In the genomic region with DNA sequence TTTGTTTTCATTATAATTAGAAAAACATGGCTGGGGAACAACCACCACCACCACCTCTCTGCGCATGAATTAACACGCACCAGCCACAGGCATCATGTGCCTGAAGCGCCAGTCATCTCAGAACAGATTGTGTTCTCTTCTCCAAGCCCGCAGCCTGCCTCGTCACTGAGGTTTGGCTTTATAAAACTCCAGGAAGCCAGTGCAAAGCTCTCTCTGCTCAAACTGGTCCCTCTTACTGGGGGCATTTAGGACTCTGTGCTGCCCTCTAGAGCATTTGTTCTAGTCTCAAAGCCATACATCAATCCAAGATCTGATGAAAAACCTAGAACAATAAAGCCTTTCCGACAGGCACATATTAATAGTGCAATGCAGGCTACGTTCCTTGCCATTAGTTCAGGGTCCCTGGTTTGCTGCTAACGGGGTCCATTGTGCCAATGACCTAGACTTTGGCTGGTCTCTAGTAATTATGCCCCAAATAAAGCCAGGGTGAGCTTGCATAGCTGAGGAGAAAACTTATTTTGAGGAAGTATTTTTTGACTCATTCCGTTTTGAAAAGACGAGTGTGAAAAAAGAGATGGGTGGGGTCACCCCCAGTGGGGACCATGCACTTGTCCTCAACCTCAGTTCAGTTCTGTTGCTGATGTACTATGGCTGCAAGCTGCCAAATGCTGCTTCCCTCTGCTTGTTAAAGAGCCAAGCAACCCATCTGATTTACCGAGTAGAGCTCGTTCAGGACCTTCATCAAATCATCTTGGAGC, we compare ENCODE assay signal across 8 cellular contexts.
DNase-seq lines count a peak whose midpoint lies in the region; ATAC-seq and TF ChIP-seq lines count a peak whose summit lies in the region.
"Not testable (repeated sequence)": the region's sequence is repeated elsewhere in the genome, so short reads cannot be mapped to it uniquely, and the experiment has no call there.

No MANE protein-coding gene starts in this region.

- H3K9me3 ChIP-seq in left lung = not testable (repeated sequence)

- not testable (repeated sequence) for H3K4me3 ChIP-seq in left lung

- H3K27ac Mint-ChIP-seq in activated CD8-positive, alpha-beta memory T cell treated with anti-CD3 and anti-CD28 coated beads, Interleukin-2, amount 10 ng/mL, durations not matched to agents 7 days and 5 days; central memory CD8-positive, alpha-beta T cell (ENCODE audit: low read depth); stimulated activated effector memory CD8-positive, alpha-beta T cell treated with anti-CD3 and anti-CD28 coated beads, Interleukin-12 subunit alpha, Interleukin-12 subunit beta, amount 100 ng/mL, for 72 hours: not testable (repeated sequence)

- CTCF ChIA-PET in activated CD8-positive, alpha-beta memory T cell treated with anti-CD3 and anti-CD28 coated beads, Interleukin-2, amount 10 ng/mL, durations not matched to agents 7 days and 5 days (lab: Charles Lee) = not testable (repeated sequence)

- H3K4me1 Mint-ChIP-seq in activated CD8-positive, alpha-beta memory T cell treated with anti-CD3 and anti-CD28 coated beads, Interleukin-2, amount 10 ng/mL, durations not matched to agents 7 days and 5 days; central memory CD8-positive, alpha-beta T cell; stimulated activated effector memory CD8-positive, alpha-beta T cell treated with anti-CD3 and anti-CD28 coated beads, Interleukin-12 subunit alpha, Interleukin-12 subunit beta, amount 100 ng/mL, for 72 hours: not testable (repeated sequence)

- H3K27ac ChIP-seq in left lung = not testable (repeated sequence)

- not testable (repeated sequence) for H3K36me3 Mint-ChIP-seq in activated CD8-positive, alpha-beta memory T cell treated with anti-CD3 and anti-CD28 coated beads, Interleukin-2, amount 10 ng/mL, durations not matched to agents 7 days and 5 days; central memory CD8-positive, alpha-beta T cell (ENCODE audit: insufficient read depth); stimulated activated effector memory CD8-positive, alpha-beta T cell treated with anti-CD3 and anti-CD28 coated beads, Interleukin-12 subunit alpha, Interleukin-12 subunit beta, amount 100 ng/mL, for 72 hours

- not testable (repeated sequence) for TF ChIP-seq CTCF in left lung (IDR thresholded peaks at IDR 0.05)

- ATAC-seq in GM18502 (IDR thresholded peaks at IDR 0.05; ENCODE audit: poor library complexity, unreplicated experiment) (peak; percentile 52), GM21447 (IDR thresholded peaks at IDR 0.05; ENCODE audit: unreplicated experiment) (peak; percentile 70), HG02798 (IDR thresholded peaks at IDR 0.05; ENCODE audit: poor library complexity, unreplicated experiment) (peak; percentile 76), HG03520 (IDR thresholded peaks at IDR 0.05; ENCODE audit: unreplicated experiment) (peak; percentile 65), left lung (peak; percentile 19)
- peak; percentile 80 for ATAC-seq in activated CD8-positive, alpha-beta memory T cell treated with anti-CD3 and anti-CD28 coated beads, Interleukin-2, amount 10 ng/mL, durations not matched to agents 7 days and 5 days
- peak; percentile 92 for ATAC-seq in central memory CD8-positive, alpha-beta T cell (replicated peaks; ENCODE audit: extremely low read depth, poor library complexity, severe bottlenecking)
- peak; percentile 71 for ATAC-seq in stimulated activated effector memory CD8-positive, alpha-beta T cell treated with anti-CD3 and anti-CD28 coated beads, Interleukin-12 subunit alpha, Interleukin-12 subunit beta, amount 100 ng/mL, for 72 hours

- not testable (repeated sequence) for DNase-seq in activated CD8-positive, alpha-beta memory T cell treated with anti-CD3 and anti-CD28 coated beads, Interleukin-2, amount 10 ng/mL, durations not matched to agents 7 days and 5 days; left lung; stimulated activated effector memory CD8-positive, alpha-beta T cell treated with anti-CD3 and anti-CD28 coated beads, Interleukin-12 subunit alpha, Interleukin-12 subunit beta, amount 100 ng/mL, for 72 hours (ENCODE audit: low spot score in 2 of 2)
- DNase-seq in central memory CD8-positive, alpha-beta T cell (ENCODE audit: low spot score in 2 of 2) = peak in 1 of 2 donors; percentile 23

- H3K9me3 Mint-ChIP-seq in activated CD8-positive, alpha-beta memory T cell treated with anti-CD3 and anti-CD28 coated beads, Interleukin-2, amount 10 ng/mL, durations not matched to agents 7 days and 5 days (ENCODE audit: low read depth); central memory CD8-positive, alpha-beta T cell; stimulated activated effector memory CD8-positive, alpha-beta T cell treated with anti-CD3 and anti-CD28 coated beads, Interleukin-12 subunit alpha, Interleukin-12 subunit beta, amount 100 ng/mL, for 72 hours: not testable (repeated sequence)

- not testable (repeated sequence) for H3K4me3 Mint-ChIP-seq in activated CD8-positive, alpha-beta memory T cell treated with anti-CD3 and anti-CD28 coated beads, Interleukin-2, amount 10 ng/mL, durations not matched to agents 7 days and 5 days; central memory CD8-positive, alpha-beta T cell; stimulated activated effector memory CD8-positive, alpha-beta T cell treated with anti-CD3 and anti-CD28 coated beads, Interleukin-12 subunit alpha, Interleukin-12 subunit beta, amount 100 ng/mL, for 72 hours

- H3K36me3 ChIP-seq in left lung = not testable (repeated sequence)

- not testable (repeated sequence) for H3K4me1 ChIP-seq in left lung

- not testable (repeated sequence) for H3K27me3 Mint-ChIP-seq in activated CD8-positive, alpha-beta memory T cell treated with anti-CD3 and anti-CD28 coated beads, Interleukin-2, amount 10 ng/mL, durations not matched to agents 7 days and 5 days; central memory CD8-positive, alpha-beta T cell

- H3K27me3 ChIP-seq in left lung = not testable (repeated sequence)

- intact Hi-C loops in left lung (cut with DNase I) = not testable (repeated sequence)

Comparison
In these comparisons a context has a peak if more than half of its experiments do, and no peak if none do; other contexts are left out.
1. ATAC-seq: peak in every context shown above with its lines; median percentile 92 in central memory CD8-positive, alpha-beta T cell; 80 in activated CD8-positive, alpha-beta memory T cell treated with anti-CD3 and anti-CD28 coated beads, Interleukin-2, amount 10 ng/mL, durations not matched to agents 7 days and 5 days; 76 in HG02798; 71 in stimulated activated effector memory CD8-positive, alpha-beta T cell treated with anti-CD3 and anti-CD28 coated beads, Interleukin-12 subunit alpha, Interleukin-12 subunit beta, amount 100 ng/mL, for 72 hours; 70 in GM21447; 65 in HG03520; 52 in GM18502; 19 in left lung.